ENCODE assay signal across 9 cellular contexts in the genomic region with DNA sequence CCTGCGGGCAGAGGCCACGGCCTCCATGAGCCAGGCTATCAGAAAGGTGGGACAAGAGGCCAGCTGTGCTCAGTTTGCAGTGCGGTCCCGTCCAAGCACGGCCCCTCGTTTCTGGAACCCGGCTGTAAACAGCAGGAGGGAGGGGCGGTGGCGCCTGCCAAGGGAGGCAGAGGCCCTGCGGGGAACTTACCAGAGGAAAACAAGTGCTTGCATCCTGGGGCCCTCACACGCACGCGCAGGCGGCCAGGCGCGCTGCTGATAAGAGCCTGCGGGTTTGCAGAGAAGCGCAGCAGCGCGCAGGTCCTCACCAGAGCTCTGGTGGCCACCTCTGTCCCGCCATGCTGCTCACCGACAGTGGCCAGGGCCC. TPM values are rescaled to one million over a fixed set of nuclear protein-coding genes. Genes with fewer than 3 reads are reported as not detected.
DNase-seq lines count a peak whose midpoint lies in the region; FAIRE-seq and TF ChIP-seq lines count a peak whose summit lies in the region.
"Had no signal": no experiment of that assay in that cellular context is flagged by ENCODE, and none has a peak within 500 bp of the region (broad histone marks: within the 10 kb centered on the region; RNA-seq: fewer than 3 reads in every experiment).

No MANE protein-coding gene starts in this region.

- no peak for TF ChIP-seq POLR2A in endothelial cell of umbilical vein (IDR thresholded peaks at IDR 0.05; ENCODE audit: low read depth, low read length)

- peak; percentile 72 for DNase-seq in G401 (ENCODE audit: low spot score)
- peak; percentile 44 for DNase-seq in activated CD4-positive, alpha-beta T cell treated with anti-CD3 and anti-CD28 coated beads for 1 hour
- DNase-seq in endothelial cell of umbilical vein (ENCODE audit: low read depth, low spot score) = peak; percentile 91
- DNase-seq in Karpas-422 = no peak
- DNase-seq in SIG-M5 treated with dmso at 0.1 percent for 504 hours (lab: John Stamatoyannopoulos, UW; ENCODE audit: unreplicated experiment) = no peak
- DNase-seq in glutamatergic neuron = no peak
- DNase-seq in progenitor cell of endocrine pancreas (ENCODE audit: low spot score, unreplicated experiment) = no peak

- H3K27me3 ChIP-seq in endothelial cell of umbilical vein (ENCODE audit: control insufficient read depth in 2 of 2, insufficient read depth in 2 of 2, low read length in 2 of 2) (no peaks in the 10 kb centered on the region), rectal smooth muscle tissue (ENCODE audit: control insufficient read depth, insufficient read depth, low read length) (no peaks in the 10 kb centered on the region), Karpas-422 (ENCODE audit: low read length) (no peaks in the 10 kb centered on the region)

- H4K20me1 ChIP-seq in endothelial cell of umbilical vein (replicated peaks; ENCODE audit: control insufficient read depth, extremely low read depth, insufficient read depth, low read length) (no peaks in the 10 kb centered on the region), Karpas-422 (ENCODE audit: insufficient read depth, low read depth, low read length) (peaks cover 36% of the 10 kb centered on the region; the same call in 1 of the 2 replicates)

- dilution Hi-C loops in endothelial cell of umbilical vein (cut with MboI; ENCODE audit: extremely low pct_ligation_motif_present, low sequenced_read_pairs) = no loop called here

- peak overlapping the region; percentile 1 for H3K27ac ChIP-seq in endothelial cell of umbilical vein (ENCODE audit: insufficient read depth, low read depth, low read length)
- peak overlapping the region; percentile 82 for H3K27ac ChIP-seq in rectal smooth muscle tissue (ENCODE audit: low read depth, low read length)
- no peak overlapping the region for H3K27ac ChIP-seq in Karpas-422 (ENCODE audit: low read length)

- no peak overlapping the region for H3K27ac Mint-ChIP-seq in glutamatergic neuron (ENCODE audit: unreplicated experiment)
- no peak overlapping the region for H3K27ac Mint-ChIP-seq in progenitor cell of endocrine pancreas

- FAIRE-seq in endothelial cell of umbilical vein (lab: Jason Lieb, UNC) = peak; percentile 83
- FAIRE-seq: GM18507 had no signal

- CTCF ChIA-PET in endothelial cell of umbilical vein (lab: Charles Lee) = interaction anchor here (1.2 to 2.0 kb wide), 3 partner anchors 10 to 62 kb away, joined by 6 to 10 read pairs (median 6); a partner anchor contains a TSS

- intact Hi-C loops in endothelial cell of umbilical vein (cut with micrococcal nuclease) = no loop called here

- no TSS peak for BruUV-seq in endothelial cell of umbilical vein (replicated peaks; lab: Mats Ljungman, UMichigan)

- H3K27me3 Mint-ChIP-seq in glutamatergic neuron (ENCODE audit: unreplicated experiment) = peaks cover 9% of the 10 kb centered on the region
- H3K27me3 Mint-ChIP-seq in progenitor cell of endocrine pancreas = no peaks in the 10 kb centered on the region

- H3K4me1 ChIP-seq in endothelial cell of umbilical vein (ENCODE audit: control insufficient read depth, extremely low read depth, insufficient read depth, low read length) (peaks cover 44% of the 10 kb centered on the region), rectal smooth muscle tissue (ENCODE audit: control insufficient read depth, insufficient read depth, low read length) (peaks cover 28% of the 10 kb centered on the region), Karpas-422 (ENCODE audit: low read length) (no peaks in the 10 kb centered on the region; the same call in 1 of the 2 replicates)

- no peaks in the 10 kb centered on the region for H3K9me2 ChIP-seq in Karpas-422 (replicated peaks; ENCODE audit: insufficient read depth, low read length)

- H3K4me3 ChIP-seq in endothelial cell of umbilical vein (replicated peaks in 1 of 3; ENCODE audit: insufficient read depth in 1 of 3, low read depth in 1 of 3, low read length in 3 of 3) = peak overlapping the region in 1 of 3 experiments; percentile 48
- peak overlapping the region; percentile 61 for H3K4me3 ChIP-seq in rectal smooth muscle tissue (ENCODE audit: low read length)
- no peak overlapping the region for H3K4me3 ChIP-seq in Karpas-422 (ENCODE audit: low read length)

- no peaks in the 10 kb centered on the region for H3K9me1 ChIP-seq in endothelial cell of umbilical vein (replicated peaks; ENCODE audit: control insufficient read depth, extremely low read depth, insufficient read depth, low read length)

- H3K36me3 Mint-ChIP-seq in glutamatergic neuron (ENCODE audit: unreplicated experiment) (no peaks in the 10 kb centered on the region), progenitor cell of endocrine pancreas (ENCODE audit: insufficient read depth) (no peaks in the 10 kb centered on the region)

- H3K4me1 Mint-ChIP-seq in glutamatergic neuron (ENCODE audit: low read depth, unreplicated experiment) (peaks cover 14% of the 10 kb centered on the region), progenitor cell of endocrine pancreas (ENCODE audit: low read depth) (peaks cover 4% of the 10 kb centered on the region)

- H3K36me3 ChIP-seq in endothelial cell of umbilical vein (ENCODE audit: control insufficient read depth in 2 of 2, extremely low read depth in 1 of 2, insufficient read depth in 2 of 2, low read length in 2 of 2) (peaks cover 0 to 10% of the 10 kb centered on the region in 2 experiments), rectal smooth muscle tissue (ENCODE audit: control insufficient read depth, insufficient read depth, low read length) (no peaks in the 10 kb centered on the region), Karpas-422 (ENCODE audit: insufficient read depth, low read length) (no peaks in the 10 kb centered on the region)

- H3K79me2 ChIP-seq in endothelial cell of umbilical vein (ENCODE audit: control insufficient read depth, insufficient read depth, low read length) (no peaks in the 10 kb centered on the region), Karpas-422 (ENCODE audit: low read length) (no peaks in the 10 kb centered on the region)

- POLR2A ChIA-PET in endothelial cell of umbilical vein (lab: Charles Lee) = no interaction called here

- H2AFZ ChIP-seq in endothelial cell of umbilical vein (ENCODE audit: low read depth, low read length) (no peak overlapping the region), Karpas-422 (ENCODE audit: low read length) (no peak overlapping the region)

- in situ Hi-C loops in G401 (cut with HindIII; ENCODE audit: low sequenced_read_pairs) = no loop called here

- no peak for TF ChIP-seq CTCF in endothelial cell of umbilical vein (IDR thresholded peaks at IDR 0.05; ENCODE audit: extremely low read depth in 1 of 2, insufficient read depth in 1 of 2, low read depth in 1 of 2, low read length in 2 of 2)
- no peak for TF ChIP-seq CTCF in glutamatergic neuron (IDR thresholded peaks at IDR 0.05; ENCODE audit: partially characterized antibody, unreplicated experiment)
- TF ChIP-seq CTCF in progenitor cell of endocrine pancreas (IDR thresholded peaks at IDR 0.05; ENCODE audit: unreplicated experiment) = no peak

- H3K9me3 ChIP-seq in endothelial cell of umbilical vein (replicated peaks; ENCODE audit: control insufficient read depth, insufficient read depth, low read length) (no peaks in the 10 kb centered on the region), Karpas-422 (ENCODE audit: low read length) (no peaks in the 10 kb centered on the region)

- peaks cover 2% of the 10 kb centered on the region for H3K9me3 Mint-ChIP-seq in glutamatergic neuron (ENCODE audit: unreplicated experiment)
- H3K9me3 Mint-ChIP-seq in progenitor cell of endocrine pancreas (ENCODE audit: low read depth) = no peaks in the 10 kb centered on the region

- H3K4me2 ChIP-seq in endothelial cell of umbilical vein (ENCODE audit: insufficient read depth, low read length) (no peak overlapping the region), Karpas-422 (ENCODE audit: low read depth, low read length, poor library complexity, severe bottlenecking) (no peak overlapping the region)

- H3K4me3 Mint-ChIP-seq in glutamatergic neuron (ENCODE audit: unreplicated experiment) (no peak overlapping the region), progenitor cell of endocrine pancreas (ENCODE audit: low read depth) (no peak overlapping the region)

- H3K9ac ChIP-seq in endothelial cell of umbilical vein (replicated peaks; ENCODE audit: extremely low read depth, insufficient read depth, low read length) (no peak overlapping the region), rectal smooth muscle tissue (ENCODE audit: low read length) (peak overlapping the region; percentile 29), Karpas-422 (ENCODE audit: low read length) (no peak overlapping the region)

TF ChIP-seq in endothelial cell of umbilical vein, 7 proteins besides CTCF, POLR2A, EP300 and RAD21 (continues in another document):
- no peak for TF ChIP-seq JUN (IDR thresholded peaks at IDR 0.05; ENCODE audit: borderline replicate concordance, insufficient read depth, insufficient read length, low read depth)

RNA-seq across cellular contexts. Expression of a gene that starts 10.7 kb away (rescaled TPM):
- 1.2 TPM in 1 of 2 replicates, not detected in the other for total RNA-seq in G401 (2014; rRNA removed; shearing (Covaris generic))
- total RNA-seq in endothelial cell of umbilical vein (11.7 and 18.5 TPM in 2 replicates), glutamatergic neuron (ENCODE audit: unreplicated experiment) (3.1 TPM), progenitor cell of endocrine pancreas (1.6 and 1.9 TPM in 2 replicates)
- polyA plus RNA-seq in endothelial cell of umbilical vein = 44.8 and 76.6 TPM in 2 replicates
- 22.7 and 26.9 TPM in 2 replicates for polyA plus RNA-seq in endothelial cell of umbilical vein (2011; cell fraction: cytosol; rRNA removed)
- 11.8 and 16.1 TPM in 2 replicates for polyA plus RNA-seq in endothelial cell of umbilical vein (2011; cell fraction: nucleus; rRNA removed)
- 1.8 and 2.0 TPM in 2 replicates for polyA plus RNA-seq in endothelial cell of umbilical vein (2012)
- polyA minus RNA-seq in endothelial cell of umbilical vein = 26.1 and 33.9 TPM in 2 replicates
- polyA minus RNA-seq in endothelial cell of umbilical vein (2011; cell fraction: cytosol; rRNA and poly(A)+ RNA removed) = not detected
- 12.3 and 18.3 TPM in 2 replicates for polyA minus RNA-seq in endothelial cell of umbilical vein (2011; cell fraction: nucleus; rRNA and poly(A)+ RNA removed)
- 5.5 and 9.2 TPM in 2 replicates for total RNA-seq in Karpas-422 (2014; rRNA removed; shearing (Covaris generic); ENCODE audit: low replicate concordance)

RNA-seq across cellular contexts. Expression of a gene that starts 32.8 kb away (rescaled TPM):
- total RNA-seq in G401 (2014; rRNA removed; shearing (Covaris generic)) = 1.4 and 3.5 TPM in 2 replicates
- total RNA-seq in endothelial cell of umbilical vein (0.25 and 0.77 TPM in 2 replicates), glutamatergic neuron (ENCODE audit: unreplicated experiment) (0.59 TPM), progenitor cell of endocrine pancreas (0.50 and 0.64 TPM in 2 replicates)
- polyA plus RNA-seq in endothelial cell of umbilical vein = 2.3 and 3.1 TPM in 2 replicates
- polyA plus RNA-seq in endothelial cell of umbilical vein (2011; cell fraction: cytosol; rRNA removed) = 0.89 and 1.2 TPM in 2 replicates
- 1.8 and 2.6 TPM in 2 replicates for polyA plus RNA-seq in endothelial cell of umbilical vein (2011; cell fraction: nucleus; rRNA removed)
- polyA plus RNA-seq in endothelial cell of umbilical vein (2012) = 0.74 and 1.2 TPM in 2 replicates
- 1.00 and 1.6 TPM in 2 replicates for polyA minus RNA-seq in endothelial cell of umbilical vein
- polyA minus RNA-seq in endothelial cell of umbilical vein (2011; cell fraction: cytosol; rRNA and poly(A)+ RNA removed) = 4.1 TPM
- 0.34 and 0.48 TPM in 2 replicates for polyA minus RNA-seq in endothelial cell of umbilical vein (2011; cell fraction: nucleus; rRNA and poly(A)+ RNA removed)
- total RNA-seq in Karpas-422 (2014; rRNA removed; shearing (Covaris generic); ENCODE audit: low replicate concordance) = not detected in 2 replicates

Comparison
In these comparisons a context has a peak if more than half of its experiments do, and no peak if none do; other contexts are left out.
1. DNase-seq: peak in G401 (single experiment), activated CD4-positive, alpha-beta T cell treated with anti-CD3 and anti-CD28 coated beads for 1 hour (single experiment) and endothelial cell of umbilical vein (single experiment); none in Karpas-422 (single experiment), SIG-M5 treated with dmso at 0.1 percent for 504 hours (single experiment), glutamatergic neuron (single experiment) and progenitor cell of endocrine pancreas (single experiment).